In the genomic region with DNA sequence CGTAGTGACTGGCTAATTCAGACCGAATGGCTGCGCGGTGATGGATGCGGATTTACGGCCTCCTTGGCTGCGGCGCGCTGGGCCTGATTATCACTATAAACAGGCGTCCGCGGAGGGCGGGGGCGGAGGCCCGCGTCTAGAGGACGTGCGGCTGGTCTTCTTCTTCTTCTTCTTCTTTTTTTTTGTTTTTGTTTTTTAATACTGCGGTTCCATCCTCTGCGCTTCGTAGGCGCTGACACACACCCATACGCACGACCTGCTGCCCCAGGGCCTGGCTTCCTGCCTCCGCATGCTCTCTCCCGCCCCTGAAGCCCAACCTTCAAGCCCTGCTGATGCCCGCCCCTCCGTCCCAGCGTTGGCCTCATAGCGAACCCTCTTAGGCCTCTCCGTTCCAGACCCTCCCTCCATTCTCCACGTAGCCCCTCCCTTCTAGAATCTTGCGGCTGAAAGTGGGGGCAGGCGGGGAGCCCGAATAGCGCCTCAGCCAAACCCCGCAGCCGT, we compare ENCODE assay signal across 17 cellular contexts. TPM values are rescaled to one million over a fixed set of nuclear protein-coding genes. Genes with fewer than 3 reads are reported as not detected.
DNase-seq lines count a peak whose midpoint lies in the region; ATAC-seq lines count a peak whose summit lies in the region.
"Had no signal": no experiment of that assay in that cellular context is flagged by ENCODE, and none has a peak within 500 bp of the region (broad histone marks: within the 10 kb centered on the region; RNA-seq: fewer than 3 reads in every experiment).

No MANE protein-coding gene starts in this region.

- no peaks in the 10 kb centered on the region for H3K36me3 ChIP-seq in iPS-15b (ENCODE audit: control insufficient read depth, insufficient read depth, low read length)
- H3K36me3 ChIP-seq: adrenal gland, gastroesophageal sphincter had no signal

- H3K9me3 Mint-ChIP-seq in activated T-cell treated with anti-CD3 and anti-CD28 coated beads, Interleukin-2, amount 50 U/mL, for 72 hours = peaks cover 0 to 4% of the 10 kb centered on the region in 2 donors
- peaks cover 9% of the 10 kb centered on the region for H3K9me3 Mint-ChIP-seq in activated CD8-positive, alpha-beta T cell treated with anti-CD3 and anti-CD28 coated beads, Interleukin-2, amount 10 ng/mL, durations not matched to agents 7 days and 5 days (ENCODE audit: insufficient read depth)
- no peaks in the 10 kb centered on the region for H3K9me3 Mint-ChIP-seq in activated naive CD4-positive, alpha-beta T cell treated with anti-CD3 and anti-CD28 coated beads, Interleukin-2, amount 10 ng/mL, durations not matched to agents 7 days and 5 days

- peaks cover 4% of the 10 kb centered on the region for H3K4me1 ChIP-seq in iPS-15b (ENCODE audit: control insufficient read depth, insufficient read depth, low read length)

- H3K4me1 Mint-ChIP-seq in activated T-cell treated with anti-CD3 and anti-CD28 coated beads, Interleukin-2, amount 50 U/mL, for 72 hours (ENCODE audit: low read depth) = peaks cover 19% of the 10 kb centered on the region
- H3K4me1 Mint-ChIP-seq in activated CD8-positive, alpha-beta T cell treated with anti-CD3 and anti-CD28 coated beads, Interleukin-2, amount 10 ng/mL, durations not matched to agents 7 days and 5 days (ENCODE audit: low read depth) = peaks cover 4% of the 10 kb centered on the region
- peaks cover 5% of the 10 kb centered on the region for H3K4me1 Mint-ChIP-seq in activated naive CD4-positive, alpha-beta T cell treated with anti-CD3 and anti-CD28 coated beads, Interleukin-2, amount 10 ng/mL, durations not matched to agents 7 days and 5 days

- peaks cover 71% of the 10 kb centered on the region for H3K27me3 ChIP-seq in iPS-15b (ENCODE audit: control insufficient read depth, insufficient read depth, low read length)

- H3K27me3 Mint-ChIP-seq in activated T-cell treated with anti-CD3 and anti-CD28 coated beads, Interleukin-2, amount 50 U/mL, for 72 hours (ENCODE audit: low read depth) = peaks cover 76% of the 10 kb centered on the region
- H3K27me3 Mint-ChIP-seq in activated CD8-positive, alpha-beta T cell treated with anti-CD3 and anti-CD28 coated beads, Interleukin-2, amount 10 ng/mL, durations not matched to agents 7 days and 5 days (ENCODE audit: low read depth) = peaks cover 65% of the 10 kb centered on the region
- H3K27me3 Mint-ChIP-seq in activated naive CD4-positive, alpha-beta T cell treated with anti-CD3 and anti-CD28 coated beads, Interleukin-2, amount 10 ng/mL, durations not matched to agents 7 days and 5 days = peaks cover 72% of the 10 kb centered on the region

- POLR2A ChIA-PET in activated CD8-positive, alpha-beta T cell treated with anti-CD3 and anti-CD28 coated beads, Interleukin-2, amount 10 ng/mL, durations not matched to agents 7 days and 5 days (lab: Charles Lee) = no interaction called here

- no peaks in the 10 kb centered on the region for H3K9me3 ChIP-seq in iPS-15b (ENCODE audit: control insufficient read depth, insufficient read depth, low read length)
- H3K9me3 ChIP-seq: adrenal gland, gastroesophageal sphincter had no signal

- no peak for DNase-seq in activated T-cell treated with anti-CD3 and anti-CD28 coated beads, Interleukin-2, amount 50 U/mL, for 72 hours
- DNase-seq in activated T-cell treated with anti-CD3 and anti-CD28 coated beads for 4 hours = no peak
- DNase-seq in activated CD8-positive, alpha-beta T cell treated with anti-CD3 and anti-CD28 coated beads, Interleukin-2, amount 10 ng/mL, durations not matched to agents 7 days and 5 days = no peak
- no peak for DNase-seq in stimulated activated naive CD8-positive, alpha-beta T cell treated with anti-CD3 and anti-CD28 coated beads, Interleukin-15, Interleukin-2, amounts not matched to agents 100 U/mL and 50 U/mL, for 24 hours
- DNase-seq in stimulated activated naive CD4-positive, alpha-beta T cell (lab: John Stamatoyannopoulos, UW) = no peak
- no peak for DNase-seq in activated naive CD4-positive, alpha-beta T cell treated with anti-CD3 and anti-CD28 coated beads, Interleukin-2, amount 10 ng/mL, durations not matched to agents 7 days and 5 days
- DNase-seq: ACHN, adrenal gland, COR-L47, dorsolateral prefrontal cortex, NCI-H446 treated with DMSO at 0.1 percent for 48 hours, T1000 had no signal

- H3K27ac Mint-ChIP-seq in activated T-cell treated with anti-CD3 and anti-CD28 coated beads, Interleukin-2, amount 50 U/mL, for 72 hours = no peak overlapping the region
- no peak overlapping the region for H3K27ac Mint-ChIP-seq in activated CD8-positive, alpha-beta T cell treated with anti-CD3 and anti-CD28 coated beads, Interleukin-2, amount 10 ng/mL, durations not matched to agents 7 days and 5 days
- no peak overlapping the region for H3K27ac Mint-ChIP-seq in activated naive CD4-positive, alpha-beta T cell treated with anti-CD3 and anti-CD28 coated beads, Interleukin-2, amount 10 ng/mL, durations not matched to agents 7 days and 5 days

- peak overlapping the region; percentile 50 to 54 for H3K4me3 Mint-ChIP-seq in activated T-cell treated with anti-CD3 and anti-CD28 coated beads, Interleukin-2, amount 50 U/mL, for 72 hours
- peak overlapping the region; percentile 16 for H3K4me3 Mint-ChIP-seq in activated CD8-positive, alpha-beta T cell treated with anti-CD3 and anti-CD28 coated beads, Interleukin-2, amount 10 ng/mL, durations not matched to agents 7 days and 5 days
- no peak overlapping the region for H3K4me3 Mint-ChIP-seq in activated naive CD4-positive, alpha-beta T cell treated with anti-CD3 and anti-CD28 coated beads, Interleukin-2, amount 10 ng/mL, durations not matched to agents 7 days and 5 days

- ATAC-seq in activated T-cell treated with anti-CD3 and anti-CD28 coated beads, Interleukin-2, amount 50 U/mL, for 72 hours (replicated peaks in 1 of 2) = peak in 1 of 2 donors; percentile 30
- no peak for ATAC-seq in activated CD8-positive, alpha-beta T cell treated with anti-CD3 and anti-CD28 coated beads, Interleukin-2, amount 10 ng/mL, durations not matched to agents 7 days and 5 days
- peak; percentile 60 for ATAC-seq in stimulated activated naive CD8-positive, alpha-beta T cell treated with anti-CD3 and anti-CD28 coated beads, Interleukin-15, Interleukin-2, amounts not matched to agents 100 U/mL and 50 U/mL, for 24 hours
- no peak for ATAC-seq in GM18517 (IDR thresholded peaks at IDR 0.05; ENCODE audit: unreplicated experiment)
- ATAC-seq: gastroesophageal sphincter had no signal

- CTCF ChIA-PET in activated CD8-positive, alpha-beta T cell treated with anti-CD3 and anti-CD28 coated beads, Interleukin-2, amount 10 ng/mL, durations not matched to agents 7 days and 5 days (lab: Charles Lee) = no interaction called here
- CTCF ChIA-PET in activated naive CD4-positive, alpha-beta T cell treated with anti-CD3 and anti-CD28 coated beads, Interleukin-2, amount 10 ng/mL, durations not matched to agents 7 days and 5 days (lab: Charles Lee) = no interaction called here

- peaks cover 2 to 3% of the 10 kb centered on the region in 2 donors for H3K36me3 Mint-ChIP-seq in activated T-cell treated with anti-CD3 and anti-CD28 coated beads, Interleukin-2, amount 50 U/mL, for 72 hours (ENCODE audit: insufficient read depth in 2 of 2)
- H3K36me3 Mint-ChIP-seq in activated CD8-positive, alpha-beta T cell treated with anti-CD3 and anti-CD28 coated beads, Interleukin-2, amount 10 ng/mL, durations not matched to agents 7 days and 5 days (ENCODE audit: low read depth) = peaks cover 2% of the 10 kb centered on the region
- H3K36me3 Mint-ChIP-seq in activated naive CD4-positive, alpha-beta T cell treated with anti-CD3 and anti-CD28 coated beads, Interleukin-2, amount 10 ng/mL, durations not matched to agents 7 days and 5 days = peaks cover 5% of the 10 kb centered on the region

- peak overlapping the region; percentile 39 for H3K4me3 ChIP-seq in iPS-15b (ENCODE audit: low read depth, low read length)
- H3K4me3 ChIP-seq: adrenal gland, gastroesophageal sphincter, lung had no signal

- H3K9ac ChIP-seq in iPS-15b (ENCODE audit: low read depth, low read length) = no peak overlapping the region

RNA-seq across cellular contexts. Expression of a gene that starts 2.7 kb away (rescaled TPM):
- total RNA-seq in activated T-cell treated with anti-CD3 and anti-CD28 coated beads, Interleukin-2, amount 50 U/mL, for 72 hours = not detected
- total RNA-seq in activated CD8-positive, alpha-beta T cell treated with anti-CD3 and anti-CD28 coated beads, Interleukin-2, amount 10 ng/mL, durations not matched to agents 7 days and 5 days = not detected
- total RNA-seq: gastroesophageal sphincter, lung, omental fat pad had no signal
